Comparison of ENCODE assay signal across 15 cellular contexts in the genomic region with DNA sequence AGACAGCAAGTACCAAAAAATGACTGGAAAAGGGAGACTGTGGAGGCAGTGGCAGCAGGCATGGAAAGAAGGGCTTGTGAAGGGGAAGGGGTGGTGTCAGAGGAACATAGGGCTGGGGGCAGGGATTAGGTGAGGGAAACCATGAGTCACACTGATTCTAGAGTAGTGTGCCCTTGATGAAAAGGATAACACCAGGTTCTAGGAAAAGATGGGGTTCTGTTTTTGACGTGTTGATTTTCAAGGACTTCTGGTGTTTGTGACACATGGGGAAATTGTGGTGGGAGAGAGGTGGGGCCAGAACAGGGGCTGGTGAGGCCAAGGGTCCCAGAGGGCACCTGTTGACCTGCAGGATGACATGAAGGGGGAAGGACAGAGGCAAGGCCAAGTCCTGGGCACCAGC. TPM values are rescaled to one million over a fixed set of nuclear protein-coding genes. Genes with fewer than 3 reads are reported as not detected.
A peak's percentile ranks its signal among the peaks of the same experiment; 100 is the strongest.
DNase-seq lines count a peak whose midpoint lies in the region; TF ChIP-seq lines count a peak whose summit lies in the region.
"Had no signal": no experiment of that assay in that cellular context is flagged by ENCODE, and none has a peak within 500 bp of the region (broad histone marks: within the 10 kb centered on the region; RNA-seq: fewer than 3 reads in every experiment).

No MANE protein-coding gene starts in this region.

- peak; percentile 70 for DNase-seq in activated naive CD4-positive, alpha-beta T cell treated with Interleukin-2 at 50 U/mL for 16 hours
- DNase-seq in activated naive CD4-positive, alpha-beta T cell (lab: John Stamatoyannopoulos, UW), result no peak
- DNase-seq in activated T-helper 1 cell treated with anti-CD3 and anti-CD28 coated beads, Interleukin-12 subunit alpha, Interleukin-12 subunit beta, Interleukin-2, Interleukin-4 antibody, amounts not matched to agents 30 ng/mL and 10 ng/mL and 1 ng/mL, durations not matched to agents 14 hours and 24 hours and 36 hours (ENCODE audit: low spot score), result peak; percentile 32
- DNase-seq in pons (ENCODE audit: low spot score) (no peak), KG1 (lab: John Stamatoyannopoulos, UW) (no peak), ureter (ENCODE audit: low spot score) (no peak), Kasumi-1 (lab: John Stamatoyannopoulos, UW) (no peak)
- DNase-seq: H7, heart right ventricle, NCI-H1092 treated with DMSO at 0.1 percent for 48 hours, NCI-H510A, ovary, trophoblast cell had no signal

- peaks cover 76% of the 10 kb centered on the region for H3K36me3 ChIP-seq in neutrophil
- H3K36me3 ChIP-seq: ovary had no signal

- no peak overlapping the region for H3K4me3 ChIP-seq in neutrophil (ENCODE audit: low read depth in 1 of 2, low read length in 1 of 2)
- H3K4me3 ChIP-seq: heart right ventricle, ovary had no signal

- intact Hi-C loops in activated T-helper 1 cell treated with anti-CD3 and anti-CD28 coated beads, Interleukin-12 subunit alpha, Interleukin-12 subunit beta, Interleukin-2, Interleukin-4 antibody, amounts not matched to agents 30 ng/mL and 10 ng/mL and 1 ng/mL, durations not matched to agents 14 hours and 24 hours and 36 hours (cut with micrococcal nuclease), result loop anchor here (1.0 kb wide), 8 partner anchors 21 to 245 kb away; no protein-coding TSS in a partner anchor

- no peaks in the 10 kb centered on the region for H3K4me1 ChIP-seq in neutrophil (ENCODE audit: control insufficient read depth in 1 of 2, insufficient read depth in 1 of 2, low read depth in 1 of 2, low read length in 1 of 2)

- peaks cover 87% of the 10 kb centered on the region for H3K4me1 Mint-ChIP-seq in activated T-helper 1 cell treated with anti-CD3 and anti-CD28 coated beads, Interleukin-12 subunit alpha, Interleukin-12 subunit beta, Interleukin-2, Interleukin-4 antibody, amounts not matched to agents 30 ng/mL and 10 ng/mL and 1 ng/mL, durations not matched to agents 14 hours and 24 hours and 36 hours (ENCODE audit: low read depth)

- TF ChIP-seq CTCF in neutrophil (IDR thresholded peaks at IDR 0.05), result no peak

- H3K36me3 Mint-ChIP-seq in activated T-helper 1 cell treated with anti-CD3 and anti-CD28 coated beads, Interleukin-12 subunit alpha, Interleukin-12 subunit beta, Interleukin-2, Interleukin-4 antibody, amounts not matched to agents 30 ng/mL and 10 ng/mL and 1 ng/mL, durations not matched to agents 14 hours and 24 hours and 36 hours (ENCODE audit: low read depth), result peaks cover 70% of the 10 kb centered on the region

- H3K4me3 Mint-ChIP-seq in activated T-helper 1 cell treated with anti-CD3 and anti-CD28 coated beads, Interleukin-12 subunit alpha, Interleukin-12 subunit beta, Interleukin-2, Interleukin-4 antibody, amounts not matched to agents 30 ng/mL and 10 ng/mL and 1 ng/mL, durations not matched to agents 14 hours and 24 hours and 36 hours, result peak overlapping the region; percentile 79

- H3K27ac ChIP-seq in neutrophil, result peak overlapping the region; percentile 58
- H3K27ac ChIP-seq: ovary, VCaP had no signal

- peak overlapping the region; percentile 99 for H3K27ac Mint-ChIP-seq in activated T-helper 1 cell treated with anti-CD3 and anti-CD28 coated beads, Interleukin-12 subunit alpha, Interleukin-12 subunit beta, Interleukin-2, Interleukin-4 antibody, amounts not matched to agents 30 ng/mL and 10 ng/mL and 1 ng/mL, durations not matched to agents 14 hours and 24 hours and 36 hours

- no peaks in the 10 kb centered on the region for H3K9me3 ChIP-seq in neutrophil
- H3K9me3 ChIP-seq: heart right ventricle, ovary had no signal

- H3K27me3 ChIP-seq in neutrophil, result no peaks in the 10 kb centered on the region
- H3K27me3 ChIP-seq: ovary had no signal

- H3K27me3 Mint-ChIP-seq in activated T-helper 1 cell treated with anti-CD3 and anti-CD28 coated beads, Interleukin-12 subunit alpha, Interleukin-12 subunit beta, Interleukin-2, Interleukin-4 antibody, amounts not matched to agents 30 ng/mL and 10 ng/mL and 1 ng/mL, durations not matched to agents 14 hours and 24 hours and 36 hours (ENCODE audit: insufficient read depth), result no peaks in the 10 kb centered on the region

- H3K9me3 Mint-ChIP-seq in activated T-helper 1 cell treated with anti-CD3 and anti-CD28 coated beads, Interleukin-12 subunit alpha, Interleukin-12 subunit beta, Interleukin-2, Interleukin-4 antibody, amounts not matched to agents 30 ng/mL and 10 ng/mL and 1 ng/mL, durations not matched to agents 14 hours and 24 hours and 36 hours, result no peaks in the 10 kb centered on the region

RNA-seq across cellular contexts. Expression of gene FIGNL1, which starts 57.1 kb away (rescaled TPM):
- total RNA-seq in activated T-helper 1 cell treated with anti-CD3 and anti-CD28 coated beads, Interleukin-12 subunit alpha, Interleukin-12 subunit beta, Interleukin-2, Interleukin-4 antibody, amounts not matched to agents 30 ng/mL and 10 ng/mL and 1 ng/mL, durations not matched to agents 14 hours and 24 hours and 36 hours, result 41.6 and 45.4 TPM in 2 replicates
- total RNA-seq in ureter, result 8.8 TPM

Comparison
In these comparisons a context has a peak if more than half of its experiments do, and no peak if none do; other contexts are left out.
1. DNase-seq: peak in activated naive CD4-positive, alpha-beta T cell treated with Interleukin-2 at 50 U/mL for 16 hours (single experiment) and activated T-helper 1 cell treated with anti-CD3 and anti-CD28 coated beads, Interleukin-12 subunit alpha, Interleukin-12 subunit beta, Interleukin-2, Interleukin-4 antibody, amounts not matched to agents 30 ng/mL and 10 ng/mL and 1 ng/mL, durations not matched to agents 14 hours and 24 hours and 36 hours (single experiment); none in activated naive CD4-positive, alpha-beta T cell (0 of 4), pons (single experiment), KG1 (single experiment), ureter (single experiment) and Kasumi-1 (0 of 2).